ENCODE assay signal across 18 cellular contexts in genomic region chr12:45687081-45688015, GRCh38.
"Had no signal": no experiment of that assay in that cellular context is flagged by ENCODE, and none has a peak within 500 bp of the region (broad histone marks: within the 10 kb centered on the region; RNA-seq: fewer than 3 reads in every experiment).

No MANE protein-coding gene starts in this region.

- ATAC-seq: activated CD4-positive, CD25-positive, alpha-beta regulatory T cell treated with anti-CD3 and anti-CD28 coated beads, Interleukin-2, amount 50 U/mL, for 24 hours; heart right ventricle; left lobe of liver; lower lobe of right lung; right lobe of liver; stimulated activated naive B cell treated with anti-CD40 and anti-IgM and Interleukin-4, amounts not matched to agents 10 μg/mL and 1 μg/mL and 100 μg/mL, for 72 hours; T-cell had no signal

- DNase-seq: activated CD4-positive, alpha-beta T cell treated with anti-CD3 and anti-CD28 coated beads, Interleukin-2, amount 50 U/mL, for 4 hours; activated gamma-delta T cell treated with Interleukin-2 at 50 U/mL for 16 hours; dermis blood vessel endothelial cell; effector CD8-positive, alpha-beta T cell; heart right ventricle; islet precursor cell; lower lobe of right lung; naive B cell; occipital lobe; posterior cingulate gyrus; right lobe of liver; stimulated activated naive B cell treated with anti-CD40 and anti-IgM and Interleukin-4, amounts not matched to agents 10 μg/mL and 1 μg/mL and 100 μg/mL, for 72 hours; T-cell had no signal

- H3K4me1 Mint-ChIP-seq: naive B cell; neural crest cell; stimulated activated naive B cell treated with anti-CD40 and anti-IgM and Interleukin-4, amounts not matched to agents 10 μg/mL and 1 μg/mL and 100 μg/mL, for 72 hours; T-cell had no signal

- H3K27ac Mint-ChIP-seq: naive B cell; stimulated activated naive B cell treated with anti-CD40 and anti-IgM and Interleukin-4, amounts not matched to agents 10 μg/mL and 1 μg/mL and 100 μg/mL, for 72 hours; T-cell; T-helper 2 cell treated with Interferon-gamma antibody and Interleukin-4, amounts not matched to agents 5 μg/mL and 100 μg/mL, for 36 hours; type B pancreatic cell had no signal

- H3K9me3 Mint-ChIP-seq: naive B cell; neural crest cell; stimulated activated naive B cell treated with anti-CD40 and anti-IgM and Interleukin-4, amounts not matched to agents 10 μg/mL and 1 μg/mL and 100 μg/mL, for 72 hours; T-cell; T-helper 2 cell treated with Interferon-gamma antibody and Interleukin-4, amounts not matched to agents 5 μg/mL and 100 μg/mL, for 36 hours; type B pancreatic cell had no signal

- H3K4me3 Mint-ChIP-seq: naive B cell; neural crest cell; stimulated activated naive B cell treated with anti-CD40 and anti-IgM and Interleukin-4, amounts not matched to agents 10 μg/mL and 1 μg/mL and 100 μg/mL, for 72 hours; T-cell; T-helper 2 cell treated with Interferon-gamma antibody and Interleukin-4, amounts not matched to agents 5 μg/mL and 100 μg/mL, for 36 hours; type B pancreatic cell had no signal

- H3K36me3 Mint-ChIP-seq: naive B cell; stimulated activated naive B cell treated with anti-CD40 and anti-IgM and Interleukin-4, amounts not matched to agents 10 μg/mL and 1 μg/mL and 100 μg/mL, for 72 hours; T-cell; type B pancreatic cell had no signal

- H3K27me3 Mint-ChIP-seq: T-cell, type B pancreatic cell had no signal
